Comparison of ENCODE assay signal across 9 cellular contexts in the genomic region with DNA sequence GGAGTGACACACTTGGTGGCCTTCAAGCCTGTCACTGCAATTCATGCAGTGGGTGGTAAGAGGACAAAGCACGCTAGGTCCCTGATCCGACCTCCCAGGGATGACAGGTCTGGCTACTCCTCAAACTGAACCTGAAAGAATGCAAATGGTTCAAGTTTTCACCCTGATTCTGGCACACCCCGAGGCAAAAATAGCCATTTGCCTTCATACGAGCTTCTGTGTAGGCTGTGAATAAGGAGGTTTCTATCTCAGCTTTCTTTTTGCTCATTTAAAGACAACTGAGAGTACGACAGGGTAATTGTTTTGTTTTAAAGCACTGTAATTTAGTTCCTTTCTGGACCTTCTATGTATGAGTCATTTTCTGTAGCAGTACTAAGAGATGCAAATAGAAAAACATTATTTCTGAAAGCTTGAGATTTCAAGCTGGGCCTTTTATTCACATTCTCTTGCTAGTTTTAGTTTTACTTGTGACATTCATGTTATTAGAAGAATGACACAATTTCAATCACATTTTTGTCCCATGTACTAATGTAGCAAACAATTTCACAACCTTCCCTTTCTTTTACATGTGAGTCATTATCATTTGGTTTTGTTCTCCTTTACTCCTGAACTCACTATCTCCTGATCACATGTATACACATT. TPM values are rescaled to one million over a fixed set of nuclear protein-coding genes. Genes with fewer than 3 reads are reported as not detected.
DNase-seq lines count a peak whose midpoint lies in the region; ATAC-seq and TF ChIP-seq lines count a peak whose summit lies in the region.
"Had no signal": no experiment of that assay in that cellular context is flagged by ENCODE, and none has a peak within 500 bp of the region (broad histone marks: within the 10 kb centered on the region; RNA-seq: fewer than 3 reads in every experiment).

No MANE protein-coding gene starts in this region.

- no peaks in the 10 kb centered on the region for H4K20me1 ChIP-seq in osteoblast (ENCODE audit: insufficient read depth, low read length)
- H4K20me1 ChIP-seq: BLaER1 treated with 17β-estradiol and CSF1 and Interleukin-3, amounts not matched to agents 10 nM and 100 nM had no signal

- no peaks in the 10 kb centered on the region for H3K79me2 ChIP-seq in osteoblast (ENCODE audit: insufficient read depth, low read length)

- H3K27me3 ChIP-seq in SJSA1 (replicated peaks) (no peaks in the 10 kb centered on the region), osteoblast (ENCODE audit: insufficient read depth, low read length) (no peaks in the 10 kb centered on the region), BE2C (no peaks in the 10 kb centered on the region)
- H3K27me3 ChIP-seq in effector memory CD4-positive, alpha-beta T cell (replicated peaks; ENCODE audit: control insufficient read depth, insufficient read depth, low read length, poor library complexity, severe bottlenecking): no peaks in the 10 kb centered on the region
- H3K27me3 ChIP-seq: BLaER1 treated with 17β-estradiol and CSF1 and Interleukin-3, amounts not matched to agents 10 nM and 100 nM had no signal

- H3K27ac ChIP-seq in SJSA1: peak overlapping the region; percentile 66
- peak overlapping the region; percentile 35 for H3K27ac ChIP-seq in osteoblast (ENCODE audit: low read depth, low read length)
- H3K27ac ChIP-seq in effector memory CD4-positive, alpha-beta T cell (ENCODE audit: insufficient read depth, low read length, poor library complexity, severe bottlenecking): no peak overlapping the region
- H3K27ac ChIP-seq: BLaER1 treated with 17β-estradiol and CSF1 and Interleukin-3, amounts not matched to agents 10 nM and 100 nM had no signal

- no peaks in the 10 kb centered on the region for H3K9me3 ChIP-seq in SJSA1 (replicated peaks)
- no peaks in the 10 kb centered on the region for H3K9me3 ChIP-seq in osteoblast (ENCODE audit: low read depth, low read length)
- no peaks in the 10 kb centered on the region for H3K9me3 ChIP-seq in BE2C
- no peaks in the 10 kb centered on the region for H3K9me3 ChIP-seq in effector memory CD4-positive, alpha-beta T cell (ENCODE audit: control insufficient read depth, low read length)
- H3K9me3 ChIP-seq: BLaER1 treated with 17β-estradiol and CSF1 and Interleukin-3, amounts not matched to agents 10 nM and 100 nM had no signal

- H3K4me1 ChIP-seq in SJSA1 (replicated peaks): peaks cover 37% of the 10 kb centered on the region
- peaks cover 9% of the 10 kb centered on the region for H3K4me1 ChIP-seq in osteoblast (ENCODE audit: insufficient read depth, low read length)
- no peaks in the 10 kb centered on the region for H3K4me1 ChIP-seq in BE2C
- H3K4me1 ChIP-seq in effector memory CD4-positive, alpha-beta T cell (ENCODE audit: control insufficient read depth, insufficient read depth, low read length, poor library complexity, severe bottlenecking): no peaks in the 10 kb centered on the region

- peak; percentile 36 for DNase-seq in activated CD4-positive, alpha-beta T cell treated with anti-CD3 and anti-CD28 coated beads for 48 hours
- DNase-seq in activated CD4-positive, alpha-beta T cell treated with anti-CD3 and anti-CD28 coated beads for 1 hour: no peak
- DNase-seq in SJSA1 (ENCODE audit: low read depth in 1 of 2, low spot score in 2 of 2) (peak; percentile 74), osteoblast (ENCODE audit: insufficient read length, low spot score, missing footprints) (no peak), BE2C (no peak), NCI-H187 treated with DMSO at 0.1 percent for 48 hours (lab: John Stamatoyannopoulos, UW) (no peak)
- no peak for DNase-seq in effector memory CD4-positive, alpha-beta T cell

- peak; percentile 84 for ATAC-seq in HG02763 (IDR thresholded peaks at IDR 0.05; ENCODE audit: unreplicated experiment)

- H2AFZ ChIP-seq in osteoblast (ENCODE audit: low read length): peak overlapping the region; percentile 78

- peak overlapping the region; percentile 75 for H3K4me2 ChIP-seq in osteoblast (ENCODE audit: insufficient read depth, low read length)

- TF ChIP-seq CTCF in osteoblast (IDR thresholded peaks at IDR 0.05; ENCODE audit: extremely low read depth, low read depth, low read length) (no peak), BE2C (IDR thresholded peaks at IDR 0.05; ENCODE audit: low read depth, low read length) (no peak)

- H3K4me3 ChIP-seq in SJSA1: no peak overlapping the region
- H3K4me3 ChIP-seq in osteoblast (ENCODE audit: insufficient read depth, low read length): peak overlapping the region; percentile 24
- no peak overlapping the region for H3K4me3 ChIP-seq in BE2C (ENCODE audit: low read depth, low read length)
- no peak overlapping the region for H3K4me3 ChIP-seq in effector memory CD4-positive, alpha-beta T cell (ENCODE audit: insufficient read depth, low read depth, low read length, poor library complexity, severe bottlenecking)
- H3K4me3 ChIP-seq: BLaER1 treated with 17β-estradiol and CSF1 and Interleukin-3, amounts not matched to agents 10 nM and 100 nM had no signal

- H3K36me3 ChIP-seq in SJSA1: no peaks in the 10 kb centered on the region
- H3K36me3 ChIP-seq in osteoblast (ENCODE audit: insufficient read depth, low read length): no peaks in the 10 kb centered on the region
- no peaks in the 10 kb centered on the region for H3K36me3 ChIP-seq in BE2C
- no peaks in the 10 kb centered on the region for H3K36me3 ChIP-seq in effector memory CD4-positive, alpha-beta T cell (ENCODE audit: control insufficient read depth, insufficient read depth, low read length)
- H3K36me3 ChIP-seq: BLaER1 treated with 17β-estradiol and CSF1 and Interleukin-3, amounts not matched to agents 10 nM and 100 nM had no signal

RNA-seq across cellular contexts. Expression of gene FDX1, which starts 56.6 kb away (rescaled TPM):
- total RNA-seq in SJSA1 (2014; rRNA removed; shearing (Covaris generic)): 15.6 and 16.2 TPM in 2 replicates
- total RNA-seq in osteoblast: 9.0 and 9.7 TPM in 2 replicates
- polyA plus RNA-seq in BE2C (2012; ENCODE audit: insufficient read depth, insufficient read length, low read depth): 13.0 TPM

Comparison
In these comparisons a context has a peak if more than half of its experiments do, and no peak if none do; other contexts are left out.
1. DNase-seq: peak in activated CD4-positive, alpha-beta T cell treated with anti-CD3 and anti-CD28 coated beads for 48 hours (single experiment) and SJSA1 (2 of 2); none in activated CD4-positive, alpha-beta T cell treated with anti-CD3 and anti-CD28 coated beads for 1 hour (single experiment), osteoblast (single experiment), BE2C (single experiment), NCI-H187 treated with DMSO at 0.1 percent for 48 hours (single experiment) and effector memory CD4-positive, alpha-beta T cell (0 of 3).